1 cellular context compared by ENCODE assay signal in the genomic region with DNA sequence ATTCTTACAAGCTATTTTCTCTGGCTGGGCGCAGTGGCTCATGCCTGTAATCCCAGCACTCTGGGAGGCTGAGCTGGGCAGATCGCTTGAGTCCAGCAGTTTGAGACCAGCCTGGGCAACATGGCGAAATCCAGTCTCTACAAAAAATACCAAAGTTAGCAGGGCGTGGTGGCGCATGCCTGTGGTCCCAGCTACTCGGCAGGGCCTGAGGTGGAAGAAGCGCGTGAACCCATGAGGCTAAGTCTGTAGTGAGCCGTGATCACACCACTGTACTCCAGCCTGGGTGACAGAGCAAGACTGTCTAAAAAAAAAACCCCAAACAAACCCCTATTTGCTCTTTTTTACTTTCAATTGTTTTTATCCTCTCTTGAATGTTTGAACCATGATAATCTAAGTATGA.
TF ChIP-seq lines count a peak whose summit lies in the region.

No MANE protein-coding gene starts in this region.

TF ChIP-seq in K562, 482 proteins besides CTCF, POLR2A, EP300 and RAD21 (continued from another document):
- TF ChIP-seq CREBBP (IDR thresholded peaks at IDR 0.05; ENCODE audit: low read depth, low read length), result no peak
